ENCODE assay signal across 8 cellular contexts in genomic region chr10:80946073-80946472, GRCh38.
"Had no signal": no experiment of that assay in that cellular context is flagged by ENCODE, and none has a peak within 500 bp of the region (broad histone marks: within the 10 kb centered on the region; RNA-seq: fewer than 3 reads in every experiment).

No MANE protein-coding gene starts in this region.

- H2AFZ ChIP-seq: GM23248 had no signal

- H3K4me1 ChIP-seq: HAP-1 had no signal

- H3K9ac ChIP-seq: GM23248, KMS-11 had no signal

- H3K4me2 ChIP-seq: KMS-11 had no signal

- H3K4me3 Mint-ChIP-seq: HFFc6, IgD-negative memory B cell had no signal

- H3K27ac ChIP-seq: GM23248, KMS-11 had no signal

- H3K36me3 ChIP-seq: HAP-1 had no signal

- H3K9me3 ChIP-seq: HAP-1 had no signal

- H3K27ac Mint-ChIP-seq: HFFc6, IgD-negative memory B cell had no signal

- FAIRE-seq: HTR-8/SVneo had no signal

- H3K4me3 ChIP-seq: GM23248, HAP-1 had no signal

- H3K4me1 Mint-ChIP-seq: IgD-negative memory B cell had no signal

- DNase-seq: GM23248, GOT3, H7, HFFc6 had no signal
